In the genomic region with DNA sequence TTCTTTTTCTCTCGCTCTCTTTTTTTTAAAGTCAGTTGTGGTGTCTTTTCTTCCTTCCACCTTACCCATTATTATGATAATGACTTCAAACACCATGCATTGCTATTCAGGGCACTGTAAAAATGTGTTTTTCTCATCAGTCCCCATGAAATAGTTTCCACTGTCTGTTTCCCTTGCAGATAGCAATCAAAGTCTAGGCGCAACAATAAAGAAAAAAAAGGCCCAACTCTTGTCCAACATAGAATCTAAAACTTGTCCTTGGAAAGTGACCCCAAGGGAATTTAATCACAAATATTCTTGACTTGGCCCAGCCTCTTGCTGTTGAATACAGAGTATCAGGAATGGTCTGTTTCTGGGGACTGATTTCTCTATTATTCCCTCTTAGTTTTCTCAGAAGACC, we compare ENCODE assay signal across 22 cellular contexts.
"Had no signal": no experiment of that assay in that cellular context is flagged by ENCODE, and none has a peak within 500 bp of the region (broad histone marks: within the 10 kb centered on the region; RNA-seq: fewer than 3 reads in every experiment).

No MANE protein-coding gene starts in this region.

- H3K4me3 ChIP-seq: esophagus squamous epithelium, left lung, lung, psoas muscle, spleen, testis, transverse colon had no signal

- ATAC-seq: left lung; natural killer cell treated with Interleukin-12 subunit alpha and Interleukin-12 subunit beta and Interleukin-15 and Interleukin-18, amount 100 ng/mL, for 72 hours; psoas muscle; sciatic nerve; stimulated activated memory B cell treated with anti-CD40 and anti-IgM and Interleukin-4, amounts not matched to agents 10 μg/mL and 1 μg/mL and 100 μg/mL, for 72 hours had no signal

- H3K4me1 ChIP-seq: left lung, parathyroid adenoma, spleen, testis, transverse colon had no signal

- DNase-seq: effector memory CD4-positive, alpha-beta T cell; esophagus squamous epithelium; foreskin fibroblast; hippocampal formation; islet precursor cell; left lung; mesenchymal stem cell; midbrain; occipital lobe; psoas muscle; retina; spleen; stimulated activated CD4-positive, alpha-beta T cell treated with anti-CD3 and anti-CD28 coated beads, Interleukin-15, amount 100 ng/mL, for 24 hours; stimulated activated CD4-positive, alpha-beta T cell treated with anti-CD3 and anti-CD28 coated beads, Interleukin-1b, Interleukin-23, amount 100 ng/mL, for 48 hours; stimulated activated CD4-positive, alpha-beta T cell treated with anti-CD3 and anti-CD28 coated beads, Interleukin-4, amount 100 ng/mL, for 24 hours; testis; transverse colon had no signal

- H3K27ac ChIP-seq: esophagus squamous epithelium, left lung, parathyroid adenoma, psoas muscle, spleen, testis, transverse colon had no signal

- H3K36me3 ChIP-seq: esophagus squamous epithelium, left lung, spleen, transverse colon had no signal

- H3K27me3 ChIP-seq: esophagus squamous epithelium, left lung, spleen, testis, transverse colon had no signal

- H3K9me3 ChIP-seq: esophagus squamous epithelium, left lung, psoas muscle, spleen, testis, transverse colon had no signal

- H3K9ac ChIP-seq: parathyroid adenoma had no signal
